ENCODE assay signal across 9 cellular contexts in the genomic region with DNA sequence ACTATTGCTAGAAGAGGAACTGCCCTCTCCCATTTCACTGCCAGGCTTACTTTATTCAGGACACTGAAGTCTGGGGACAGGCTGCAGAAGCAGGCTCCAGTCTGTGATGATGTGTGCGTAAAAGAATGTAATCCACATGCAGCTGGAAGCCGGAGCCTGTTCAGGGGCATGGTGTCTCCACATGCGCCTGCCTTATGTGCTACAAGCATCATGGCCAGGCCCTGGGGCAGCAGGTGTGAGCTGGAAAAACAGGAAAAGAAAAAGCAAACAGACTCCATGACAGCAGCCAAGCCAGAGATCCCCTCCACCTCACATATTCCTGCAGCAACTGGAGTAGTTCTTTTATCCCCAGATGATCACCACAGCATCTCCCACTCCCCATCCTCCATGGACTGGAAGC. TPM values are rescaled to one million over a fixed set of nuclear protein-coding genes. Genes with fewer than 3 reads are reported as not detected.
DNase-seq lines count a peak whose midpoint lies in the region; ATAC-seq, FAIRE-seq and TF ChIP-seq lines count a peak whose summit lies in the region.
"Had no signal": no experiment of that assay in that cellular context is flagged by ENCODE, and none has a peak within 500 bp of the region (broad histone marks: within the 10 kb centered on the region; RNA-seq: fewer than 3 reads in every experiment).

No MANE protein-coding gene starts in this region.

- peak; percentile 84 for FAIRE-seq in H54 (lab: Jason Lieb, UNC)
- FAIRE-seq: K562 had no signal

- H3K36me3 Mint-ChIP-seq in glutamatergic neuron (ENCODE audit: unreplicated experiment): no peaks in the 10 kb centered on the region

- DNase-seq in H54 (ENCODE audit: insufficient read length, low spot score): peak; percentile 83
- DNase-seq in SHP77 treated with DMSO at 0.1 percent for 48 hours (lab: John Stamatoyannopoulos, UW): peak; percentile 46
- DNase-seq in glutamatergic neuron: peak; percentile 40
- no peak for DNase-seq in gastrocnemius medialis
- no peak for DNase-seq in NCI-H2171 (lab: John Stamatoyannopoulos, UW)
- DNase-seq in NCI-H2107 (lab: John Stamatoyannopoulos, UW): no peak
- DNase-seq in uterus: no peak

- peaks cover 2% of the 10 kb centered on the region for H3K9me3 Mint-ChIP-seq in glutamatergic neuron (ENCODE audit: unreplicated experiment)

- H3K27me3 Mint-ChIP-seq in glutamatergic neuron (ENCODE audit: unreplicated experiment): peaks cover 3% of the 10 kb centered on the region

- H3K4me3 ChIP-seq in gastrocnemius medialis (no peak overlapping the region), uterus (no peak overlapping the region)
- H3K4me3 ChIP-seq: K562 had no signal

- TF ChIP-seq CTCF in glutamatergic neuron (IDR thresholded peaks at IDR 0.05; ENCODE audit: partially characterized antibody, unreplicated experiment): no peak
- no peak for TF ChIP-seq CTCF in gastrocnemius medialis (IDR thresholded peaks at IDR 0.05 in 4 of 5, conservative IDR thresholded peaks at IDR 0.05 in 1 of 5)
- no peak for TF ChIP-seq CTCF in uterus (IDR thresholded peaks at IDR 0.05)

- H3K4me3 Mint-ChIP-seq in glutamatergic neuron (ENCODE audit: unreplicated experiment): no peak overlapping the region

- peak overlapping the region; percentile 73 for H3K27ac Mint-ChIP-seq in glutamatergic neuron (ENCODE audit: unreplicated experiment)

- H3K4me1 ChIP-seq in gastrocnemius medialis: peaks cover 5 to 6% of the 10 kb centered on the region in 2 donors
- H3K4me1 ChIP-seq in uterus: no peaks in the 10 kb centered on the region

- no peaks in the 10 kb centered on the region for H3K9me3 ChIP-seq in gastrocnemius medialis
- H3K9me3 ChIP-seq in uterus: no peaks in the 10 kb centered on the region

- ATAC-seq in gastrocnemius medialis (peak; percentile 20 to 36), HG03045 (IDR thresholded peaks at IDR 0.05; ENCODE audit: unreplicated experiment) (no peak)
- ATAC-seq: K562 had no signal

- H3K36me3 ChIP-seq in gastrocnemius medialis: no peaks in the 10 kb centered on the region
- no peaks in the 10 kb centered on the region for H3K36me3 ChIP-seq in uterus

- TF ChIP-seq POLR2A in H54 (IDR thresholded peaks at IDR 0.05; ENCODE audit: low read depth, low read length) (no peak), gastrocnemius medialis (IDR thresholded peaks at IDR 0.05) (no peak), uterus (IDR thresholded peaks at IDR 0.05) (no peak)

- H3K27ac ChIP-seq in gastrocnemius medialis: no peak overlapping the region
- no peak overlapping the region for H3K27ac ChIP-seq in uterus

- in situ Hi-C loops in gastrocnemius medialis (cut with MboI; ENCODE audit: low sequenced_read_pairs in 4 of 4): no loop called here

- intact Hi-C loops in gastrocnemius medialis (cut with DNase I; ENCODE audit: low total_unique reads) (no loop called here), uterus (cut with DNase I; ENCODE audit: low total_unique reads) (no loop called here)

- H3K4me1 Mint-ChIP-seq in glutamatergic neuron (ENCODE audit: low read depth, unreplicated experiment): peaks cover 9% of the 10 kb centered on the region

- H3K27me3 ChIP-seq in gastrocnemius medialis (no peaks in the 10 kb centered on the region), uterus (no peaks in the 10 kb centered on the region)

RNA-seq across cellular contexts. Expression of a gene that starts 33.4 kb away (rescaled TPM):
- total RNA-seq in glutamatergic neuron (ENCODE audit: unreplicated experiment) (119 TPM), gastrocnemius medialis (100 to 1,000 TPM; 120 to 165 (median 142) TPM), uterus (100 to 1,000 TPM in 3 of 4 donors, 10 to 100 TPM in 1; 57.4 to 243 (median 151) TPM)

RNA-seq across cellular contexts. Expression of a gene that starts 42.9 kb away (rescaled TPM):
- total RNA-seq in glutamatergic neuron (ENCODE audit: unreplicated experiment) (2.2 TPM), gastrocnemius medialis (100 to 1,000 TPM; 129 to 369 (median 205) TPM), uterus (10 to 100 TPM; 28.1 to 80.3 (median 47.1) TPM)

Comparison
In these comparisons a context has a peak if more than half of its experiments do, and no peak if none do; other contexts are left out.
1. DNase-seq: peak in H54 (single experiment), SHP77 treated with DMSO at 0.1 percent for 48 hours (single experiment) and glutamatergic neuron (single experiment); none in gastrocnemius medialis (0 of 2), NCI-H2171 (single experiment), NCI-H2107 (single experiment) and uterus (0 of 2).